ENCODE assay signal across 24 cellular contexts in the genomic region with DNA sequence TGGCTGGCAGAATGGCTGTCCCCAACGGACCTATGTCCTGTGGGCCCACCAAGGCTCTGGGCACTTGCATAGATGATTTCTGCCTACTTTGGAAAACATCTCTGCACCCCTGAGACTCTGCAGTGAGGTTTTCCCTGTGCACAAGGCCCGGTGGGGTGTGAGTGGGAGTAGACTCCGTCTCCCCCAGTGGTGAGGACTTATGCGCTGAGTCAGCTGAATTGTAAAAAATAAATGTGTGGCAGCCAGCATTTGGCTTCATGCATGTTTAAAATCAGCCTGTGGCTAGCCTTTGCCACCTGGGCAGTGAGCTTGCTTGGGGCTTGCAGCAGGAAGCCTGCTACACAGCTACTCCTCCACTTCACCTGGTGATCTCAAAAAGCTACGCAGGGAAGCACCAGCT.
"Had no signal": no experiment of that assay in that cellular context is flagged by ENCODE, and none has a peak within 500 bp of the region (broad histone marks: within the 10 kb centered on the region; RNA-seq: fewer than 3 reads in every experiment).

No MANE protein-coding gene starts in this region.

- H3K27me3 Mint-ChIP-seq: progenitor cell of endocrine pancreas had no signal

- H3K4me3 Mint-ChIP-seq: mesothelial cell of epicardium; naive B cell; natural killer cell; nephron progenitor cell; stimulated activated naive B cell treated with anti-CD40 and anti-IgM and Interleukin-4, amounts not matched to agents 10 μg/mL and 1 μg/mL and 100 μg/mL, for 72 hours had no signal

- H3K9me3 ChIP-seq: left ventricle myocardium inferior, ovary, sigmoid colon, stomach, testis, thyroid gland, transverse colon, upper lobe of left lung, vagina had no signal

- H2AFZ ChIP-seq: hepatocyte had no signal

- H3K4me2 ChIP-seq: hepatocyte had no signal

- H3K4me3 ChIP-seq: hepatocyte, left ventricle myocardium inferior, lung, ovary, sigmoid colon, stomach, testis, thyroid gland, transverse colon, upper lobe of left lung, vagina had no signal

- H3K9me3 Mint-ChIP-seq: mesothelial cell of epicardium, natural killer cell had no signal

- H3K36me3 ChIP-seq: left ventricle myocardium inferior, ovary, sigmoid colon, stomach, thyroid gland, transverse colon, upper lobe of left lung, vagina had no signal

- H3K27ac Mint-ChIP-seq: mesothelial cell of epicardium; naive B cell; natural killer cell; nephron progenitor cell; progenitor cell of endocrine pancreas; stimulated activated naive B cell treated with anti-CD40 and anti-IgM and Interleukin-4, amounts not matched to agents 10 μg/mL and 1 μg/mL and 100 μg/mL, for 72 hours had no signal

- H3K79me2 ChIP-seq: hepatocyte had no signal

- H3K4me1 ChIP-seq: left ventricle myocardium inferior, sigmoid colon, stomach, testis, thyroid gland, transverse colon, vagina had no signal

- FAIRE-seq: small intestine had no signal

- H3K4me1 Mint-ChIP-seq: mesothelial cell of epicardium had no signal

- H3K36me3 Mint-ChIP-seq: mesothelial cell of epicardium; naive B cell; natural killer cell; stimulated activated naive B cell treated with anti-CD40 and anti-IgM and Interleukin-4, amounts not matched to agents 10 μg/mL and 1 μg/mL and 100 μg/mL, for 72 hours had no signal

- H3K27ac ChIP-seq: hepatocyte, left ventricle myocardium inferior, ovary, sigmoid colon, stomach, testis, thyroid gland, transverse colon, upper lobe of left lung, vagina had no signal

- ATAC-seq: natural killer cell; right cardiac atrium; stimulated activated naive B cell treated with anti-CD40 and anti-IgM and Interleukin-4, amounts not matched to agents 10 μg/mL and 1 μg/mL and 100 μg/mL, for 72 hours; stimulated activated naive CD8-positive, alpha-beta T cell treated with anti-CD3 and anti-CD28 coated beads, Interleukin-15, Interleukin-2, amounts not matched to agents 100 U/mL and 50 U/mL, for 24 hours had no signal

- H3K27me3 ChIP-seq: hepatocyte, ovary, testis, thyroid gland, transverse colon, upper lobe of left lung, vagina had no signal

- DNase-seq: islet precursor cell; left ventricle myocardium inferior; mesendoderm; naive B cell; natural killer cell; nephron progenitor cell; ovary; right cardiac atrium; sigmoid colon; small intestine; stimulated activated CD4-positive, alpha-beta T cell treated with anti-CD3 and anti-CD28 coated beads, Interleukin-1b, Interleukin-23, amount 100 ng/mL, for 48 hours; stimulated activated CD4-positive, alpha-beta T cell treated with anti-CD3 and anti-CD28 coated beads, Interleukin-2, amount 100 ng/mL, for 48 hours; stimulated activated naive B cell treated with anti-CD40 and anti-IgM and Interleukin-4, amounts not matched to agents 10 μg/mL and 1 μg/mL and 100 μg/mL, for 72 hours; stimulated activated naive CD8-positive, alpha-beta T cell treated with anti-CD3 and anti-CD28 coated beads, Interleukin-15, Interleukin-2, amounts not matched to agents 100 U/mL and 50 U/mL, for 24 hours; stomach; testis; thyroid gland; transverse colon; upper lobe of left lung had no signal
